Comparison of ENCODE assay signal across 8 cellular contexts in genomic region chrX:57453901-57454300, GRCh38.
DNase-seq lines count a peak whose midpoint lies in the region; ATAC-seq, FAIRE-seq and TF ChIP-seq lines count a peak whose summit lies in the region.

No MANE protein-coding gene starts in this region.

- H3K4me2 ChIP-seq in GM23248 (ENCODE audit: unreplicated experiment): no peak overlapping the region

- no peaks in the 10 kb centered on the region for H3K79me2 ChIP-seq in GM23248 (ENCODE audit: insufficient read depth)

- peak; percentile 2 for TF ChIP-seq CTCF in lung (IDR thresholded peaks at IDR 0.05; ENCODE audit: control extremely low read depth, extremely low read depth)
- TF ChIP-seq CTCF in pancreas (IDR thresholded peaks at IDR 0.05): peak in 2 of 4 donors; percentile 9 to 23

- no peaks in the 10 kb centered on the region for H3F3A ChIP-seq in GM23248 (ENCODE audit: insufficient read depth)

- H2AFZ ChIP-seq in GM23248: no peak overlapping the region

- H4K20me1 ChIP-seq in GM23248 (ENCODE audit: insufficient read depth): no peaks in the 10 kb centered on the region

- in situ Hi-C loops in GM23248 (cut with MboI): loop anchor here (10.0 kb wide), 1 partner anchor 309 kb away; no protein-coding TSS in a partner anchor

- 32 to 36% methylated on average over 4 of the region's 4 CpGs for whole genome bisulfite sequencing in GM23248 (ENCODE audit: low coverage in 1 of 2, low lambda C conversion rate in 2 of 2, missing lambda C conversion rate in 2 of 2), 2 experiments
- 29 to 53% methylated on average over 4 of the region's 4 CpGs for WGBS in lung, 2 donors
- WGBS in pancreas, 2 donors: 28 to 60% methylated on average over 4 of the region's 4 CpGs

- H3K9ac ChIP-seq in GM23248: no peak overlapping the region
- H3K9ac ChIP-seq in adipocyte (ENCODE audit: low read length): no peak overlapping the region

- no peak for FAIRE-seq in pancreas (lab: Jason Lieb, UNC)

- no peak overlapping the region for H3K4me3 ChIP-seq in GM23248
- H3K4me3 ChIP-seq in adipocyte (ENCODE audit: low read length): no peak overlapping the region
- H3K4me3 ChIP-seq in lung: no peak overlapping the region
- H3K4me3 ChIP-seq in pancreas: no peak overlapping the region

- H3K27me3 ChIP-seq in GM23248 (replicated peaks; ENCODE audit: insufficient read depth) (no peaks in the 10 kb centered on the region), adipocyte (replicated peaks; ENCODE audit: control insufficient read depth, insufficient read depth, low read length) (peaks cover 6% of the 10 kb centered on the region), lung (ENCODE audit: control insufficient read depth, insufficient read depth) (no peaks in the 10 kb centered on the region), pancreas (peaks cover 0 to 15% (median 0%) of the 10 kb centered on the region in 4 donors)

- ATAC-seq in lung (ENCODE audit: insufficient read depth, low FRiP score) (no peak), GM19452 (IDR thresholded peaks at IDR 0.05; ENCODE audit: unreplicated experiment) (no peak), pancreas (no peak)

- H3K36me3 ChIP-seq in GM23248 (ENCODE audit: low read depth) (no peaks in the 10 kb centered on the region), adipocyte (ENCODE audit: control insufficient read depth, insufficient read depth, low read length, severe bottlenecking) (no peaks in the 10 kb centered on the region), lung (ENCODE audit: control insufficient read depth in 2 of 2, insufficient read depth in 2 of 2, low read length in 2 of 2) (no peaks in the 10 kb centered on the region), pancreas (no peaks in the 10 kb centered on the region)

- H3K4me1 ChIP-seq in GM23248 (ENCODE audit: insufficient read depth): no peaks in the 10 kb centered on the region
- no peaks in the 10 kb centered on the region for H3K4me1 ChIP-seq in adipocyte (ENCODE audit: control insufficient read depth, insufficient read depth, low read length)
- no peaks in the 10 kb centered on the region for H3K4me1 ChIP-seq in lung (ENCODE audit: control insufficient read depth in 2 of 2, insufficient read depth in 2 of 2, low read length in 2 of 2)
- no peaks in the 10 kb centered on the region for H3K4me1 ChIP-seq in pancreas

- DNase-seq in activated naive CD4-positive, alpha-beta T cell treated with Interleukin-2 at 50 U/mL for 16 hours: peak; percentile 1
- no peak for DNase-seq in activated naive CD4-positive, alpha-beta T cell treated with anti-CD3 and anti-CD28 coated beads, Interleukin-2, amount 50 U/mL, for 16 hours
- DNase-seq in GM23248 (peak; percentile 48), NCI-H2171 treated with DMSO at 0.1 percent for 48 hours (lab: John Stamatoyannopoulos, UW) (peak; percentile 14), adipocyte (ENCODE audit: low read depth) (peak; percentile 15), lung (ENCODE audit: low spot score) (no peak), pancreas (no peak)

- no peak overlapping the region for H3K27ac ChIP-seq in GM23248
- H3K27ac ChIP-seq in lung (ENCODE audit: low read depth in 1 of 2, low read length in 1 of 2): no peak overlapping the region
- H3K27ac ChIP-seq in pancreas: no peak overlapping the region

- H3K9me3 ChIP-seq in GM23248 (ENCODE audit: low read depth) (no peaks in the 10 kb centered on the region), adipocyte (ENCODE audit: control insufficient read depth, low read length) (peaks cover 13% of the 10 kb centered on the region), lung (ENCODE audit: control insufficient read depth in 2 of 2, insufficient read depth in 1 of 2, low read length in 1 of 2) (peaks cover 0 to 7% of the 10 kb centered on the region in 2 donors), pancreas (no peaks in the 10 kb centered on the region)

- intact Hi-C loops in pancreas (cut with DNase I): no loop called here

- H3K9me2 ChIP-seq in GM23248 (ENCODE audit: insufficient read depth): no peaks in the 10 kb centered on the region

Comparison
In these comparisons a context has a peak if more than half of its experiments do, and no peak if none do; other contexts are left out.
1. DNase-seq: peak in activated naive CD4-positive, alpha-beta T cell treated with Interleukin-2 at 50 U/mL for 16 hours (single experiment), GM23248 (single experiment), NCI-H2171 treated with DMSO at 0.1 percent for 48 hours (single experiment) and adipocyte (single experiment); none in activated naive CD4-positive, alpha-beta T cell treated with anti-CD3 and anti-CD28 coated beads, Interleukin-2, amount 50 U/mL, for 16 hours (single experiment), lung (single experiment) and pancreas (0 of 6).